Comparison of ENCODE assay signal across 8 cellular contexts in the genomic region with DNA sequence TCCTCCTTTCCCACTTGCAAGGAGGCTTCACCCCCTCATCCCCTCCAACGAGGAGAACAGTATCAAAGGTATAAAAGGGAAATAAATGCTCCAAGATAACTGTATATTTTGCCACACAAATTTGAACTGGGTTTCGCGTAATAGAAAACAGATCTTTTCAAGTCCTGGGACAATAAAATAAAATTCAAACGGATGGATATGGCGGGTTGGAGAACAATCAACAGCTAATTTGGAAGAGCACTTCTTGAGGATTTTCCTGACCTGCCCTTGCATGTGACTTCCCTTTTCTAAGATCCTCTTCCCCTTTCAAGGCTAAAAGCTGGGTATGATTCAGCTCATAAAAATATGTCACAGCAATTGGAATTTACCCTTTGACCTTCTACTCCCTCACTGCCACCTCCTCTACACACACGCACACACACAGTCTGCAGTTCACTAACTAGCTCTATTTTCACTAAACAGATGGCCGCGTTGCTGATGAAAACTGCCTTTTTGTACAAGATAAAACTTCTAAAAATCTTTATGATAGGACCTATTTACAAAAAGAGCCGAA.
DNase-seq lines count a peak whose midpoint lies in the region; ATAC-seq, FAIRE-seq and TF ChIP-seq lines count a peak whose summit lies in the region.

No MANE protein-coding gene starts in this region.

- H3K79me2 ChIP-seq in keratinocyte (ENCODE audit: control insufficient read depth, insufficient read depth, low read length) (no peaks in the 10 kb centered on the region), SK-N-SH (ENCODE audit: insufficient read depth) (no peaks in the 10 kb centered on the region)

- POLR2A ChIA-PET in SK-N-SH (lab: Yijun Ruan, JAX) = no interaction called here

- TF ChIP-seq EP300 in SK-N-SH (IDR thresholded peaks at IDR 0.05; ENCODE audit: borderline replicate concordance in 1 of 2, low read depth in 1 of 2, low read length in 1 of 2) = no peak

- ATAC-seq in GM18909 (IDR thresholded peaks at IDR 0.05; ENCODE audit: poor library complexity, unreplicated experiment) = no peak

- TF ChIP-seq CTCF in adrenal gland (IDR thresholded peaks at IDR 0.05) (no peak), keratinocyte (optimal IDR thresholded peaks at IDR 0.05 in 1 of 3, IDR thresholded peaks at IDR 0.05 in 1 of 3, conservative IDR thresholded peaks at IDR 0.05 in 1 of 3; ENCODE audit: extremely low read depth in 1 of 3, insufficient read depth in 2 of 3, low read length in 3 of 3) (no peak), SK-N-SH (IDR thresholded peaks at IDR 0.05) (no peak)

- H3K9me2 ChIP-seq in SK-N-SH = no peaks in the 10 kb centered on the region

- no peaks in the 10 kb centered on the region for H3F3A ChIP-seq in SK-N-SH (replicated peaks; ENCODE audit: insufficient read depth)

- dilution Hi-C loops in keratinocyte (cut with MboI; ENCODE audit: extremely low pct_ligation_motif_present, low sequenced_read_pairs) = no loop called here

- intact Hi-C loops in adrenal gland (cut with DNase I) = loop anchor here in 1 of 2 donors (5.0 kb wide), 1 partner anchor 713 kb away; no protein-coding TSS in a partner anchor

- no peaks in the 10 kb centered on the region for H3K9me1 ChIP-seq in keratinocyte (ENCODE audit: control insufficient read depth, extremely low read depth, insufficient read depth, low read length)

- CTCF ChIA-PET in SK-N-SH (lab: Yijun Ruan, JAX) = interaction anchor here (1.3 kb wide), 1 partner anchor 167 kb away, joined by 3 read pairs; no protein-coding TSS in a partner anchor

- H3K4me2 ChIP-seq in keratinocyte (ENCODE audit: control insufficient read depth, extremely low read depth, insufficient read depth, low read depth, low read length) (peak overlapping the region; percentile 90), SK-N-SH (no peak overlapping the region)

- H2AFZ ChIP-seq in keratinocyte (ENCODE audit: control insufficient read depth, low read length) (peak overlapping the region; percentile 93), SK-N-SH (ENCODE audit: low read depth) (no peak overlapping the region)

- DNase-seq in HTR-8/SVneo (ENCODE audit: insufficient read length, low spot score) (peak; percentile 57), adrenal gland (peak; percentile 20 to 56 (median 44)), keratinocyte (ENCODE audit: low read depth, low spot score) (no peak), DMS 273 treated with DMSO at 0.1 percent for 48 hours (lab: John Stamatoyannopoulos, UW) (no peak), SK-N-SH (no peak)
- no peak for DNase-seq in activated CD4-positive, CD25-positive, alpha-beta regulatory T cell treated with anti-CD3 and anti-CD28 coated beads, Interleukin-2, amount 50 U/mL, for 72 hours

- H3K36me3 ChIP-seq in adrenal gland (replicated peaks in 1 of 2) (no peaks in the 10 kb centered on the region), keratinocyte (ENCODE audit: control insufficient read depth in 2 of 2, extremely low read depth in 1 of 2, insufficient read depth in 2 of 2, low read length in 2 of 2) (no peaks in the 10 kb centered on the region), stomach smooth muscle (ENCODE audit: control insufficient read depth in 2 of 2, insufficient read depth in 2 of 2, low read length in 2 of 2) (no peaks in the 10 kb centered on the region), SK-N-SH (replicated peaks in 1 of 2; ENCODE audit: control insufficient read depth in 1 of 2, insufficient read depth in 2 of 2, low read length in 1 of 2) (no peaks in the 10 kb centered on the region)

- H3K4me1 ChIP-seq in adrenal gland (replicated peaks in 1 of 2) (peaks cover 0 to 15% of the 10 kb centered on the region in 2 donors), keratinocyte (ENCODE audit: control insufficient read depth, extremely low read depth, insufficient read depth, low read length) (peaks cover 13% of the 10 kb centered on the region), stomach smooth muscle (ENCODE audit: control insufficient read depth, insufficient read depth, low read length) (no peaks in the 10 kb centered on the region), SK-N-SH (ENCODE audit: control insufficient read depth in 1 of 2, insufficient read depth in 2 of 2, low read depth in 1 of 2, low read length in 1 of 2) (no peaks in the 10 kb centered on the region; a peak in 1 of 4 replicates)

- FAIRE-seq in HTR-8/SVneo (lab: Jason Lieb, UNC) (peak; percentile 96), keratinocyte (lab: Jason Lieb, UNC) (peak; percentile 57)

- H3K4me3 ChIP-seq in adrenal gland = peak overlapping the region in 2 of 4 donors; percentile 5 to 51
- H3K4me3 ChIP-seq in keratinocyte (ENCODE audit: control insufficient read depth in 2 of 3, extremely low read depth in 1 of 3, insufficient read depth in 2 of 3, low read depth in 1 of 3, low read length in 3 of 3) = peak overlapping the region in 1 of 3 experiments; percentile 59
- peak overlapping the region; percentile 63 to 73 for H3K4me3 ChIP-seq in stomach smooth muscle (ENCODE audit: low read length in 2 of 2)
- H3K4me3 ChIP-seq in SK-N-SH (ENCODE audit: low read depth in 2 of 2, low read length in 1 of 2) = no peak overlapping the region

- peak overlapping the region; percentile 33 for H3K9ac ChIP-seq in keratinocyte (ENCODE audit: control insufficient read depth, extremely low read depth, insufficient read depth, low read length)
- H3K9ac ChIP-seq in stomach smooth muscle (ENCODE audit: low read length in 2 of 2) = peak overlapping the region; percentile 63
- no peak overlapping the region for H3K9ac ChIP-seq in SK-N-SH

- H4K20me1 ChIP-seq in keratinocyte (ENCODE audit: control insufficient read depth, extremely low read depth, insufficient read depth, low read length) (no peaks in the 10 kb centered on the region), SK-N-SH (ENCODE audit: insufficient read depth) (no peaks in the 10 kb centered on the region)

- TF ChIP-seq RAD21 in SK-N-SH (IDR thresholded peaks at IDR 0.05; ENCODE audit: low read length) = no peak

- no peaks in the 10 kb centered on the region for H3K9me3 ChIP-seq in adrenal gland (replicated peaks in 1 of 3)
- H3K9me3 ChIP-seq in keratinocyte (ENCODE audit: control insufficient read depth, low read depth, low read length) = no peaks in the 10 kb centered on the region
- no peaks in the 10 kb centered on the region for H3K9me3 ChIP-seq in stomach smooth muscle (ENCODE audit: control insufficient read depth in 2 of 2, low read length in 2 of 2)
- H3K9me3 ChIP-seq in SK-N-SH = no peaks in the 10 kb centered on the region

- no peak for TF ChIP-seq POLR2A in adrenal gland (IDR thresholded peaks at IDR 0.05)

- WGBS in adrenal gland, 4 donors = 50 to 53% (median 52%) methylated on average over 9 of the region's 9 CpGs
- WGBS in SK-N-SH (ENCODE audit: low lambda C conversion rate) = 78% methylated on average over 9 of the region's 9 CpGs

- H3K27me3 ChIP-seq in adrenal gland = no peaks in the 10 kb centered on the region
- H3K27me3 ChIP-seq in keratinocyte (ENCODE audit: control insufficient read depth, extremely low read depth, insufficient read depth, low read length) = no peaks in the 10 kb centered on the region
- H3K27me3 ChIP-seq in stomach smooth muscle (ENCODE audit: control insufficient read depth in 1 of 2, insufficient read depth in 2 of 2, low read length in 2 of 2) = no peaks in the 10 kb centered on the region
- H3K27me3 ChIP-seq in SK-N-SH (ENCODE audit: insufficient read depth) = no peaks in the 10 kb centered on the region

- H3K27ac ChIP-seq in adrenal gland = peak overlapping the region; percentile 7 to 82 (median 65)
- no peak overlapping the region for H3K27ac ChIP-seq in keratinocyte (ENCODE audit: control insufficient read depth, insufficient read depth, low read length)
- H3K27ac ChIP-seq in stomach smooth muscle (ENCODE audit: low read length) = peak overlapping the region; percentile 75
- H3K27ac ChIP-seq in SK-N-SH (ENCODE audit: low read depth in 2 of 2, low read length in 1 of 2) = no peak overlapping the region

TF ChIP-seq in SK-N-SH, 30 proteins besides CTCF, POLR2A, EP300 and RAD21:
- no peak for TF ChIP-seq EZH2phosphoT487 (IDR thresholded peaks at IDR 0.05; ENCODE audit: borderline replicate concordance, low read depth)
- no peak for TF ChIP-seq NRF1 (IDR thresholded peaks at IDR 0.05; ENCODE audit: low read depth, low read length)
- no peak for TF ChIP-seq NFIC (IDR thresholded peaks at IDR 0.05; ENCODE audit: borderline replicate concordance)
- no peak for TF ChIP-seq RXRA (IDR thresholded peaks at IDR 0.05; ENCODE audit: borderline replicate concordance, low read depth)
- TF ChIP-seq TCF12 (IDR thresholded peaks at IDR 0.05) = no peak

Comparison
In these comparisons a context has a peak if more than half of its experiments do, and no peak if none do; other contexts are left out.
1. DNase-seq: peak in HTR-8/SVneo (single experiment) and adrenal gland (7 of 7); none in keratinocyte (single experiment), DMS 273 treated with DMSO at 0.1 percent for 48 hours (single experiment), activated CD4-positive, CD25-positive, alpha-beta regulatory T cell treated with anti-CD3 and anti-CD28 coated beads, Interleukin-2, amount 50 U/mL, for 72 hours (single experiment) and SK-N-SH (single experiment).
2. H3K27ac ChIP-seq: peak in adrenal gland (5 of 5) and stomach smooth muscle (single experiment); none in keratinocyte (single experiment) and SK-N-SH (0 of 2).
3. H3K4me3 ChIP-seq: peak in stomach smooth muscle (2 of 2); none in SK-N-SH (0 of 2).